ENCODE assay signal across 27 cellular contexts in genomic region chr2:100560431-100560830, GRCh38. TPM values are rescaled to one million over a fixed set of nuclear protein-coding genes. Genes with fewer than 3 reads are reported as not detected.
DNase-seq lines count a peak whose midpoint lies in the region; ATAC-seq and TF ChIP-seq lines count a peak whose summit lies in the region.
"Had no signal": no experiment of that assay in that cellular context is flagged by ENCODE, and none has a peak within 500 bp of the region (broad histone marks: within the 10 kb centered on the region; RNA-seq: fewer than 3 reads in every experiment).

No MANE protein-coding gene starts in this region.

- no peaks in the 10 kb centered on the region for H3K9me3 Mint-ChIP-seq in activated naive CD4-positive, alpha-beta T cell treated with anti-CD3 and anti-CD28 coated beads, Interleukin-2, amount 10 ng/mL, durations not matched to agents 7 days and 5 days
- H3K9me3 Mint-ChIP-seq in natural killer cell treated with Interleukin-12 subunit alpha and Interleukin-12 subunit beta and Interleukin-15 and Interleukin-18, amount 100 ng/mL, for 72 hours = no peaks in the 10 kb centered on the region
- H3K9me3 Mint-ChIP-seq: effector memory CD8-positive, alpha-beta T cell had no signal

- H3K4me3 ChIP-seq in esophagus muscularis mucosa (no peak overlapping the region), testis (no peak overlapping the region)
- H3K4me3 ChIP-seq: BLaER1 treated with 17β-estradiol and CSF1 and Interleukin-3, amounts not matched to agents 10 nM and 100 nM; coronary artery; left ventricle myocardium inferior; ovary; right atrium auricular region had no signal

- intact Hi-C loops in esophagus muscularis mucosa (cut with DNase I) = loop anchor here (5.0 kb wide), 1 partner anchor 138 kb away; no protein-coding TSS in a partner anchor
- intact Hi-C loops in testis (cut with DNase I; ENCODE audit: low total_unique reads) = loop anchor here (10.0 kb wide), 1 partner anchor 1226 kb away; the partner anchor contains the start of genes EIF5B and TXNDC9

- H3K4me3 Mint-ChIP-seq in activated naive CD4-positive, alpha-beta T cell treated with anti-CD3 and anti-CD28 coated beads, Interleukin-2, amount 10 ng/mL, durations not matched to agents 7 days and 5 days = peak overlapping the region; percentile 88
- H3K4me3 Mint-ChIP-seq in natural killer cell treated with Interleukin-12 subunit alpha and Interleukin-12 subunit beta and Interleukin-15 and Interleukin-18, amount 100 ng/mL, for 72 hours = no peak overlapping the region

- peaks cover 13 to 60% (median 55%) of the 10 kb centered on the region in 4 donors for H3K4me1 ChIP-seq in esophagus muscularis mucosa
- H3K4me1 ChIP-seq in testis = peaks cover 27% of the 10 kb centered on the region

- H3K27me3 Mint-ChIP-seq in activated naive CD4-positive, alpha-beta T cell treated with anti-CD3 and anti-CD28 coated beads, Interleukin-2, amount 10 ng/mL, durations not matched to agents 7 days and 5 days = no peaks in the 10 kb centered on the region
- H3K27me3 Mint-ChIP-seq in natural killer cell treated with Interleukin-12 subunit alpha and Interleukin-12 subunit beta and Interleukin-15 and Interleukin-18, amount 100 ng/mL, for 72 hours = no peaks in the 10 kb centered on the region
- H3K27me3 Mint-ChIP-seq: effector memory CD8-positive, alpha-beta T cell had no signal

- peak overlapping the region; percentile 87; the same call in 1 of the 2 replicates for H3K27ac ChIP-seq in VCaP
- peak overlapping the region; percentile 89 to 92 (median 90) for H3K27ac ChIP-seq in esophagus muscularis mucosa (replicated peaks in 1 of 4)
- peak overlapping the region; percentile 57 to 65 for H3K27ac ChIP-seq in testis
- H3K27ac ChIP-seq: coronary artery, ovary had no signal

- DNase-seq in activated naive CD4-positive, alpha-beta T cell treated with anti-CD3 and anti-CD28 coated beads, Interleukin-2, amount 10 ng/mL, durations not matched to agents 7 days and 5 days = no peak
- no peak for DNase-seq in activated naive CD4-positive, alpha-beta T cell treated with anti-CD3 and anti-CD28 coated beads, Interleukin-2, amount 50 U/mL, for 16 hours
- no peak for DNase-seq in esophagus muscularis mucosa (ENCODE audit: extremely low spot score)
- no peak for DNase-seq in testis
- DNase-seq in natural killer cell treated with Interleukin-12 subunit alpha and Interleukin-12 subunit beta and Interleukin-15 and Interleukin-18, amount 100 ng/mL, for 72 hours (ENCODE audit: low spot score) = no peak
- DNase-seq in AML-193 (lab: John Stamatoyannopoulos, UW) = no peak
- DNase-seq: activated CD4-positive, CD25-positive, alpha-beta regulatory T cell treated with anti-CD3 and anti-CD28 coated beads, Interleukin-2, amount 50 U/mL, for 72 hours; activated CD8-positive, alpha-beta memory T cell treated with anti-CD3 and anti-CD28 coated beads, Interleukin-2, amount 50 U/mL, for 4 hours; activated gamma-delta T cell; anterior cingulate cortex; DND-41; effector memory CD8-positive, alpha-beta T cell; erythroblast; islet precursor cell; left ventricle myocardium inferior; NCI-H1417 treated with DMSO at 0.1 percent for 48 hours; NCI-H345; NCI-H748 treated with DMSO at 0.1 percent for 48 hours; ovary; SIG-M5; stimulated activated CD4-positive, alpha-beta T cell treated with anti-CD3 and anti-CD28 coated beads, Interleukin-2, amount 100 ng/mL, for 24 hours; SW 1271; trophoblast cell had no signal

- peaks cover 2% of the 10 kb centered on the region for H3K36me3 Mint-ChIP-seq in activated naive CD4-positive, alpha-beta T cell treated with anti-CD3 and anti-CD28 coated beads, Interleukin-2, amount 10 ng/mL, durations not matched to agents 7 days and 5 days
- no peaks in the 10 kb centered on the region for H3K36me3 Mint-ChIP-seq in natural killer cell treated with Interleukin-12 subunit alpha and Interleukin-12 subunit beta and Interleukin-15 and Interleukin-18, amount 100 ng/mL, for 72 hours

- H3K9me3 ChIP-seq in esophagus muscularis mucosa = no peaks in the 10 kb centered on the region
- no peaks in the 10 kb centered on the region for H3K9me3 ChIP-seq in testis
- H3K9me3 ChIP-seq: BLaER1 treated with 17β-estradiol and CSF1 and Interleukin-3, amounts not matched to agents 10 nM and 100 nM; left ventricle myocardium inferior; ovary; right atrium auricular region had no signal

- no peak for TF ChIP-seq EP300 in esophagus muscularis mucosa (IDR thresholded peaks at IDR 0.05)

- WGBS in esophagus muscularis mucosa = 85% methylated on average over 6 of the region's 6 CpGs
- 90 to 93% methylated on average over 6 of the region's 6 CpGs for WGBS in testis, 2 donors

- H3K27me3 ChIP-seq in esophagus muscularis mucosa (no peaks in the 10 kb centered on the region), testis (no peaks in the 10 kb centered on the region)
- H3K27me3 ChIP-seq: BLaER1 treated with 17β-estradiol and CSF1 and Interleukin-3, amounts not matched to agents 10 nM and 100 nM; ovary; right atrium auricular region had no signal

- H3K27ac Mint-ChIP-seq in activated naive CD4-positive, alpha-beta T cell treated with anti-CD3 and anti-CD28 coated beads, Interleukin-2, amount 10 ng/mL, durations not matched to agents 7 days and 5 days = peak overlapping the region; percentile 100
- peak overlapping the region in 1 of 2 donors; percentile 97 for H3K27ac Mint-ChIP-seq in natural killer cell treated with Interleukin-12 subunit alpha and Interleukin-12 subunit beta and Interleukin-15 and Interleukin-18, amount 100 ng/mL, for 72 hours

- CTCF ChIA-PET in activated naive CD4-positive, alpha-beta T cell treated with anti-CD3 and anti-CD28 coated beads, Interleukin-2, amount 10 ng/mL, durations not matched to agents 7 days and 5 days (lab: Charles Lee) = interaction anchor here (0.8 kb wide), 1 partner anchor 21 kb away, joined by 5 read pairs; no protein-coding TSS in a partner anchor

- H3K4me1 Mint-ChIP-seq in activated naive CD4-positive, alpha-beta T cell treated with anti-CD3 and anti-CD28 coated beads, Interleukin-2, amount 10 ng/mL, durations not matched to agents 7 days and 5 days = peaks cover 52% of the 10 kb centered on the region
- H3K4me1 Mint-ChIP-seq in natural killer cell treated with Interleukin-12 subunit alpha and Interleukin-12 subunit beta and Interleukin-15 and Interleukin-18, amount 100 ng/mL, for 72 hours (ENCODE audit: low read depth in 2 of 2) = peaks cover 9 to 11% of the 10 kb centered on the region in 2 donors

- TF ChIP-seq CTCF in VCaP (conservative IDR thresholded peaks at IDR 0.05) = no peak
- TF ChIP-seq CTCF in esophagus muscularis mucosa (IDR thresholded peaks at IDR 0.05) = no peak
- TF ChIP-seq CTCF in testis (IDR thresholded peaks at IDR 0.05) = no peak

- ATAC-seq in natural killer cell treated with Interleukin-12 subunit alpha and Interleukin-12 subunit beta and Interleukin-15 and Interleukin-18, amount 100 ng/mL, for 72 hours = no peak
- ATAC-seq: effector memory CD8-positive, alpha-beta T cell had no signal

- no peak for TF ChIP-seq POLR2A in esophagus muscularis mucosa (IDR thresholded peaks at IDR 0.05; ENCODE audit: low read depth)
- TF ChIP-seq POLR2A in testis (IDR thresholded peaks at IDR 0.05) = no peak

- H3K36me3 ChIP-seq in esophagus muscularis mucosa (no peaks in the 10 kb centered on the region), testis (ENCODE audit: low read depth, missing control alignments) (no peaks in the 10 kb centered on the region)
- H3K36me3 ChIP-seq: left ventricle myocardium inferior, ovary, right atrium auricular region had no signal

RNA-seq across cellular contexts. Expression of gene PDCL3, which starts 2.4 kb away (rescaled TPM):
- total RNA-seq in esophagus muscularis mucosa (10 to 100 TPM; 46.3 to 82.6 (median 61.3) TPM), testis (10 to 100 TPM; 26.4 to 35.4 TPM)
- 33.3 TPM for polyA plus RNA-seq in testis (ENCODE audit: insufficient read depth, low read depth, low replicate concordance)
- 10 to 100 TPM; 22.6 to 37.6 TPM for total RNA-seq in natural killer cell treated with Interleukin-12 subunit alpha and Interleukin-12 subunit beta and Interleukin-15 and Interleukin-18, amount 100 ng/mL, for 72 hours
